ENCODE assay signal across 10 cellular contexts in the genomic region with DNA sequence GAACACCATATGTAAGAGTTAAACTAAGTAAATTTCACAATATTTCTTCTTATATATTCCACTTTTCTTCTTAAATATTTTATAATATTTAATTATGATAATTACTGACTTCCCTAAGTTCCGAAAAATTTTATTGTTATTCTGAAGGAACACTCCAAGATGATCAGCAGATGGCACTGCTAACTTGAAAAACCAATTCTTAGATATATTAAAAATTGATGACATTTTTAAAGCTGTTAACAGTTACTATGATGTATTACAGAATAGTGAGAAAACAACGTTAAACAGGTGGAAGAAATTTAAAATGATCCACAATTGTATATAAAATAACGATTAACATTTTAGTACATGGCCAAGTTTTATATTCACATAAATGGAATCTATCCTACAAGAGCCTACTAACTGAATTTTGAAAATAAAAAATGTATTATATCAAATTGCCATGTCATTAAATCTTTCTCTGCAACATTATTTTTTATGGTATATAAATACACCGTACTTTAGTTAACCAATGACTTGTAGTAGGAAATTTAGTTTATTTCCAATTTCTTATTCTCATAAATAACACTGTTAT. TPM values are rescaled to one million over a fixed set of nuclear protein-coding genes. Genes with fewer than 3 reads are reported as not detected.
A peak's percentile ranks its signal among the peaks of the same experiment; 100 is the strongest.
DNase-seq lines count a peak whose midpoint lies in the region; ATAC-seq and TF ChIP-seq lines count a peak whose summit lies in the region.
"Had no signal": no experiment of that assay in that cellular context is flagged by ENCODE, and none has a peak within 500 bp of the region (broad histone marks: within the 10 kb centered on the region; RNA-seq: fewer than 3 reads in every experiment).

No MANE protein-coding gene starts in this region.

- 65 to 72% methylated on average over 4 of the region's 4 CpGs for WGBS in thyroid gland, 2 donors

- H3K4me1 ChIP-seq in thyroid gland: no peaks in the 10 kb centered on the region

- H3K27ac Mint-ChIP-seq in activated naive CD8-positive, alpha-beta T cell treated with anti-CD3 and anti-CD28 coated beads, Interleukin-2, amount 50 U/mL, for 24 hours: no peak overlapping the region
- H3K27ac Mint-ChIP-seq: activated CD8-positive, alpha-beta T cell treated with anti-CD3 and anti-CD28 coated beads for 36 hours had no signal

- H3K27ac ChIP-seq in RWPE1 (no peak overlapping the region), thyroid gland (no peak overlapping the region)

- CTCF ChIA-PET in RWPE1 (lab: Yijun Ruan, JAX): interaction anchor here (0.5 to 0.8 kb wide), 7 partner anchors 31 to 660 kb away, joined by 3 to 6 read pairs (median 3); no protein-coding TSS in a partner anchor

- H3K27me3 ChIP-seq in thyroid gland: no peaks in the 10 kb centered on the region

- POLR2A ChIA-PET in RWPE1 (lab: Yijun Ruan, JAX; ENCODE audit: low non-redundant PET): no interaction called here

- no peak for TF ChIP-seq POLR2A in thyroid gland (IDR thresholded peaks at IDR 0.05)

- ATAC-seq in activated naive CD8-positive, alpha-beta T cell treated with anti-CD3 and anti-CD28 coated beads, Interleukin-2, amount 50 U/mL, for 24 hours: no peak
- no peak for ATAC-seq in HG03571 (IDR thresholded peaks at IDR 0.05; ENCODE audit: unreplicated experiment)
- ATAC-seq: activated CD8-positive, alpha-beta T cell treated with anti-CD3 and anti-CD28 coated beads for 36 hours had no signal

- H3K9me3 Mint-ChIP-seq in activated naive CD8-positive, alpha-beta T cell treated with anti-CD3 and anti-CD28 coated beads, Interleukin-2, amount 50 U/mL, for 24 hours: peaks cover 27% of the 10 kb centered on the region

- peak; percentile 7 to 36 for DNase-seq in NOMO-1 (lab: John Stamatoyannopoulos, UW; ENCODE audit: unreplicated experiment in 2 of 2)
- no peak for DNase-seq in NOMO-1 treated with dmso at 0.1 percent for 144 hours (lab: John Stamatoyannopoulos, UW; ENCODE audit: unreplicated experiment)
- DNase-seq in RWPE1 (ENCODE audit: low spot score): peak; percentile 39
- peak; percentile 62 for DNase-seq in fibroblast of villous mesenchyme (ENCODE audit: low read depth)
- DNase-seq in thyroid gland: no peak
- DNase-seq in activated naive CD8-positive, alpha-beta T cell treated with anti-CD3 and anti-CD28 coated beads, Interleukin-2, amount 50 U/mL, for 24 hours: no peak
- DNase-seq in cerebellar cortex (ENCODE audit: low spot score): no peak
- DNase-seq: activated CD8-positive, alpha-beta T cell treated with anti-CD3 and anti-CD28 coated beads for 36 hours; NCI-H1048 had no signal

- H3K36me3 Mint-ChIP-seq in activated naive CD8-positive, alpha-beta T cell treated with anti-CD3 and anti-CD28 coated beads, Interleukin-2, amount 50 U/mL, for 24 hours (ENCODE audit: low read depth): no peaks in the 10 kb centered on the region

- no peaks in the 10 kb centered on the region for H3K36me3 ChIP-seq in thyroid gland

- H3K4me3 ChIP-seq in fibroblast of villous mesenchyme (ENCODE audit: low read depth, low read length) (no peak overlapping the region), thyroid gland (replicated peaks in 1 of 3) (no peak overlapping the region)

- no peaks in the 10 kb centered on the region for H3K27me3 Mint-ChIP-seq in activated naive CD8-positive, alpha-beta T cell treated with anti-CD3 and anti-CD28 coated beads, Interleukin-2, amount 50 U/mL, for 24 hours
- H3K27me3 Mint-ChIP-seq: activated CD8-positive, alpha-beta T cell treated with anti-CD3 and anti-CD28 coated beads for 36 hours had no signal

- no peak overlapping the region for H3K4me3 Mint-ChIP-seq in activated naive CD8-positive, alpha-beta T cell treated with anti-CD3 and anti-CD28 coated beads, Interleukin-2, amount 50 U/mL, for 24 hours
- H3K4me3 Mint-ChIP-seq: activated CD8-positive, alpha-beta T cell treated with anti-CD3 and anti-CD28 coated beads for 36 hours had no signal

- peaks cover 2% of the 10 kb centered on the region for H3K9me3 ChIP-seq in thyroid gland

- H3K4me1 Mint-ChIP-seq in activated naive CD8-positive, alpha-beta T cell treated with anti-CD3 and anti-CD28 coated beads, Interleukin-2, amount 50 U/mL, for 24 hours: no peaks in the 10 kb centered on the region

- intact Hi-C loops in thyroid gland (cut with DNase I): loop anchor here (5.0 kb wide), 1 partner anchor 664 kb away; no protein-coding TSS in a partner anchor

- TF ChIP-seq CTCF in RWPE1 (conservative IDR thresholded peaks at IDR 0.05; ENCODE audit: low read depth): peak; percentile 74
- peak; percentile 53 for TF ChIP-seq CTCF in fibroblast of villous mesenchyme (IDR thresholded peaks at IDR 0.05; ENCODE audit: insufficient read depth, low read depth, low read length)
- TF ChIP-seq CTCF in thyroid gland (IDR thresholded peaks at IDR 0.05): peak in 5 of 6 experiments; percentile 15 to 68 (median 50)

RNA-seq across cellular contexts. Expression of a gene that starts 30.1 kb away (rescaled TPM):
- total RNA-seq in fibroblast of villous mesenchyme (under 0.01 TPM in 1 of 2 replicates, not detected in the other), thyroid gland (under 1 TPM in 3 of 4 donors, not detected in 1; 0.22 to 0.42 (median 0.27) TPM)
- total RNA-seq: activated CD8-positive, alpha-beta T cell treated with anti-CD3 and anti-CD28 coated beads for 36 hours had no signal

RNA-seq across cellular contexts. Expression of a gene that starts 58.9 kb away (rescaled TPM):
- total RNA-seq in fibroblast of villous mesenchyme: 39.6 and 81.2 TPM in 2 replicates
- total RNA-seq in thyroid gland: 10 to 100 TPM; 14.1 to 55.5 (median 31.9) TPM
- total RNA-seq: activated CD8-positive, alpha-beta T cell treated with anti-CD3 and anti-CD28 coated beads for 36 hours had no signal

Comparison
In these comparisons a context has a peak if more than half of its experiments do, and no peak if none do; other contexts are left out.
1. DNase-seq: peak in NOMO-1 (2 of 2), RWPE1 (single experiment) and fibroblast of villous mesenchyme (single experiment); none in NOMO-1 treated with dmso at 0.1 percent for 144 hours (single experiment), thyroid gland (0 of 2), activated naive CD8-positive, alpha-beta T cell treated with anti-CD3 and anti-CD28 coated beads, Interleukin-2, amount 50 U/mL, for 24 hours (single experiment) and cerebellar cortex (single experiment).
2. Peak in every context shown above with its lines, with median percentiles within 50 percentile points of each other: CTCF ChIP-seq.